ENCODE assay signal across 21 cellular contexts in genomic region chr2:95056044-95056443, GRCh38. TPM values are rescaled to one million over a fixed set of nuclear protein-coding genes. Genes with fewer than 3 reads are reported as not detected.
DNase-seq lines count a peak whose midpoint lies in the region; ATAC-seq and TF ChIP-seq lines count a peak whose summit lies in the region.
"Had no signal": no experiment of that assay in that cellular context is flagged by ENCODE, and none has a peak within 500 bp of the region (broad histone marks: within the 10 kb centered on the region; RNA-seq: fewer than 3 reads in every experiment).

No MANE protein-coding gene starts in this region.

- peak overlapping the region; percentile 12 to 55 for H3K4me3 Mint-ChIP-seq in stimulated activated naive CD8-positive, alpha-beta T cell treated with anti-CD3 and anti-CD28 coated beads, Interleukin-15, amount 100 ng/mL, for 72 hours
- peak overlapping the region in 1 of 3 donors; percentile 44 for H3K4me3 Mint-ChIP-seq in T-cell
- no peak overlapping the region for H3K4me3 Mint-ChIP-seq in activated T-cell treated with anti-CD3 and anti-CD28 coated beads, Interleukin-2, amount 50 U/mL, for 24 hours

- H3K27me3 Mint-ChIP-seq in stimulated activated naive CD8-positive, alpha-beta T cell treated with anti-CD3 and anti-CD28 coated beads, Interleukin-15, amount 100 ng/mL, for 72 hours, result no peaks in the 10 kb centered on the region
- H3K27me3 Mint-ChIP-seq in T-cell, result no peaks in the 10 kb centered on the region
- no peaks in the 10 kb centered on the region for H3K27me3 Mint-ChIP-seq in activated T-cell treated with anti-CD3 and anti-CD28 coated beads, Interleukin-2, amount 50 U/mL, for 24 hours

- no peaks in the 10 kb centered on the region for H3K9me3 Mint-ChIP-seq in stimulated activated naive CD8-positive, alpha-beta T cell treated with anti-CD3 and anti-CD28 coated beads, Interleukin-15, amount 100 ng/mL, for 72 hours
- no peaks in the 10 kb centered on the region for H3K9me3 Mint-ChIP-seq in T-cell
- no peaks in the 10 kb centered on the region for H3K9me3 Mint-ChIP-seq in activated T-cell treated with anti-CD3 and anti-CD28 coated beads, Interleukin-2, amount 50 U/mL, for 24 hours

- ATAC-seq in stimulated activated naive CD8-positive, alpha-beta T cell treated with anti-CD3 and anti-CD28 coated beads, Interleukin-15, amount 100 ng/mL, for 72 hours, result peak; percentile 21
- ATAC-seq in stimulated activated naive CD8-positive, alpha-beta T cell treated with anti-CD3 and anti-CD28 coated beads, Interleukin-15, Interleukin-2, amounts not matched to agents 100 U/mL and 50 U/mL, for 24 hours, result no peak
- ATAC-seq in T-cell (replicated peaks in 1 of 4) (peak in 2 of 4 experiments; percentile 23 to 33), gastroesophageal sphincter (no peak), HG02623 (IDR thresholded peaks at IDR 0.05; ENCODE audit: unreplicated experiment) (no peak)
- ATAC-seq: HCT116 had no signal

- no peak overlapping the region for H3K27ac Mint-ChIP-seq in stimulated activated naive CD8-positive, alpha-beta T cell treated with anti-CD3 and anti-CD28 coated beads, Interleukin-15, amount 100 ng/mL, for 72 hours
- peak overlapping the region; percentile 76 to 96 for H3K27ac Mint-ChIP-seq in T-cell
- no peak overlapping the region for H3K27ac Mint-ChIP-seq in activated T-cell treated with anti-CD3 and anti-CD28 coated beads, Interleukin-2, amount 50 U/mL, for 24 hours

- no peak for DNase-seq in stimulated activated naive CD8-positive, alpha-beta T cell treated with anti-CD3 and anti-CD28 coated beads, Interleukin-15, amount 100 ng/mL, for 72 hours
- no peak for DNase-seq in stimulated activated naive CD8-positive, alpha-beta T cell treated with anti-CD3 and anti-CD28 coated beads, Interleukin-15, Interleukin-2, amounts not matched to agents 100 U/mL and 50 U/mL, for 24 hours
- DNase-seq in T-cell (no peak), tibial nerve (ENCODE audit: low spot score in 2 of 2) (no peak)
- DNase-seq in activated CD4-positive, CD25-positive, alpha-beta regulatory T cell (lab: John Stamatoyannopoulos, UW), result no peak
- DNase-seq in activated T-cell treated with anti-CD3 and anti-CD28 coated beads, Interleukin-2, amount 50 U/mL, for 24 hours, result no peak
- DNase-seq: activated CD4-positive, alpha-beta T cell treated with anti-CD3 and anti-CD28 coated beads for 1 hour; cortex of kidney; Karpas-422; NCI-H2081; NCI-H524; SK-N-SH; stimulated activated CD4-positive, alpha-beta T cell treated with anti-CD3 and anti-CD28 coated beads, Interleukin-4, amount 100 ng/mL, for 24 hours had no signal

- no peak overlapping the region for H3K4me3 ChIP-seq in gastroesophageal sphincter
- no peak overlapping the region for H3K4me3 ChIP-seq in tibial nerve

- H3K27ac ChIP-seq in gastroesophageal sphincter (peak overlapping the region in 3 of 4 donors; percentile 17 to 38 (median 33)), tibial nerve (peak overlapping the region; percentile 50 to 94 (median 80))
- H3K27ac ChIP-seq: neutrophil, RWPE1 had no signal

- peaks cover 15% of the 10 kb centered on the region for H3K36me3 Mint-ChIP-seq in T-cell
- peaks cover 22% of the 10 kb centered on the region for H3K36me3 Mint-ChIP-seq in activated T-cell treated with anti-CD3 and anti-CD28 coated beads, Interleukin-2, amount 50 U/mL, for 24 hours (ENCODE audit: low read depth)

- H3K9me3 ChIP-seq in gastroesophageal sphincter, result no peaks in the 10 kb centered on the region
- H3K9me3 ChIP-seq in tibial nerve, result no peaks in the 10 kb centered on the region
- H3K9me3 ChIP-seq: Caco-2, neutrophil, SK-N-SH had no signal

- H3K4me1 Mint-ChIP-seq in stimulated activated naive CD8-positive, alpha-beta T cell treated with anti-CD3 and anti-CD28 coated beads, Interleukin-15, amount 100 ng/mL, for 72 hours, result peaks cover 78% of the 10 kb centered on the region
- H3K4me1 Mint-ChIP-seq in T-cell, result peaks cover 54 to 77% (median 56%) of the 10 kb centered on the region in 3 donors
- H3K4me1 Mint-ChIP-seq in activated T-cell treated with anti-CD3 and anti-CD28 coated beads, Interleukin-2, amount 50 U/mL, for 24 hours (ENCODE audit: low read depth), result peaks cover 56% of the 10 kb centered on the region

- TF ChIP-seq EP300 in gastroesophageal sphincter (IDR thresholded peaks at IDR 0.05), result no peak
- TF ChIP-seq EP300 in tibial nerve (IDR thresholded peaks at IDR 0.05), result no peak

- no peak for TF ChIP-seq CTCF in gastroesophageal sphincter (IDR thresholded peaks at IDR 0.05)
- TF ChIP-seq CTCF in tibial nerve (IDR thresholded peaks at IDR 0.05), result no peak

- 100% methylated on average over 2 of the region's 8 CpGs; no CpG with 5 or more reads in 1 of the 2 donors for WGBS in gastroesophageal sphincter (ENCODE audit: low coverage in 1 of 2), 2 donors
- WGBS in tibial nerve, 2 donors, result 69 to 71% methylated on average over 8 of the region's 8 CpGs

- CTCF ChIA-PET in T-cell (lab: Charles Lee), result interaction anchor here in 1 of 2 donors (1.0 kb wide), 2 partner anchors 20 to 22 kb away, joined by 3 to 4 read pairs; no protein-coding TSS in a partner anchor

- TF ChIP-seq POLR2A in gastroesophageal sphincter (IDR thresholded peaks at IDR 0.05) (no peak), tibial nerve (IDR thresholded peaks at IDR 0.05) (no peak)

- POLR2A ChIA-PET in T-cell (lab: Charles Lee), result no interaction called here

- H3K36me3 ChIP-seq in gastroesophageal sphincter (no peaks in the 10 kb centered on the region), tibial nerve (peaks cover 0 to 20% (median 0%) of the 10 kb centered on the region in 3 donors)
- H3K36me3 ChIP-seq: neutrophil had no signal

- H3K27me3 ChIP-seq in gastroesophageal sphincter (peaks cover 63% of the 10 kb centered on the region), tibial nerve (no peaks in the 10 kb centered on the region)

- H3K4me1 ChIP-seq in gastroesophageal sphincter (no peaks in the 10 kb centered on the region), tibial nerve (peaks cover 0 to 49% (median 22%) of the 10 kb centered on the region in 4 donors)
- H3K4me1 ChIP-seq: Caco-2 had no signal

RNA-seq across cellular contexts. Expression of gene MAL, which starts 30.5 kb away (rescaled TPM):
- total RNA-seq in T-cell (100 to 1,000 TPM; 129 to 179 (median 150) TPM), gastroesophageal sphincter (10 to 100 TPM; 21.3 to 39.8 (median 32.0) TPM), tibial nerve (100 to 1,000 TPM in 2 of 4 donors, 10 to 100 TPM in 2; 60.0 to 200 (median 121) TPM)
- total RNA-seq: Caco-2, HT1080, liver had no signal

Comparison
In these comparisons a context has a peak if more than half of its experiments do, and no peak if none do; other contexts are left out.
1. H3K27ac Mint-ChIP-seq: peak in T-cell (2 of 2); none in stimulated activated naive CD8-positive, alpha-beta T cell treated with anti-CD3 and anti-CD28 coated beads, Interleukin-15, amount 100 ng/mL, for 72 hours (0 of 2) and activated T-cell treated with anti-CD3 and anti-CD28 coated beads, Interleukin-2, amount 50 U/mL, for 24 hours (single experiment).